8 cellular contexts compared by ENCODE assay signal in genomic region chr3:37492977-37493471, GRCh38. TPM values are rescaled to one million over a fixed set of nuclear protein-coding genes. Genes with fewer than 3 reads are reported as not detected.
A peak's percentile ranks its signal among the peaks of the same experiment; 100 is the strongest.
DNase-seq lines count a peak whose midpoint lies in the region; ATAC-seq and TF ChIP-seq lines count a peak whose summit lies in the region.

No MANE protein-coding gene starts in this region.

- TF ChIP-seq POLR2A in body of pancreas (IDR thresholded peaks at IDR 0.05): no peak

- DNase-seq in DMS79 (lab: John Stamatoyannopoulos, UW) (peak; percentile 51), NCI-H1092 (lab: John Stamatoyannopoulos, UW) (peak; percentile 41), body of pancreas (no peak), myocyte (ENCODE audit: low read depth) (peak; percentile 23), DMS53 (lab: John Stamatoyannopoulos, UW) (no peak), putamen (ENCODE audit: low spot score) (no peak)
- DNase-seq in activated effector memory CD4-positive, alpha-beta T cell treated with Interleukin-2 at 50 U/mL for 16 hours: no peak

- peak; percentile 50 for ATAC-seq in body of pancreas
- ATAC-seq in HG03095 (IDR thresholded peaks at IDR 0.05; ENCODE audit: unreplicated experiment): no peak

- TF ChIP-seq CTCF in body of pancreas (IDR thresholded peaks at IDR 0.05): no peak

- H3K4me3 ChIP-seq in body of pancreas: no peak overlapping the region

- H3K27ac ChIP-seq in body of pancreas: no peak overlapping the region

- H3K4me1 ChIP-seq in body of pancreas: peaks cover 3% of the 10 kb centered on the region

- 67 to 68% methylated on average over 3 of the region's 3 CpGs for WGBS in body of pancreas, 2 donors

- H3K36me3 ChIP-seq in body of pancreas (replicated peaks in 1 of 2; ENCODE audit: insufficient read depth in 1 of 2, low read depth in 2 of 2): no peaks in the 10 kb centered on the region

- peaks cover 0 to 6% (median 0%) of the 10 kb centered on the region in 3 donors for H3K9me3 ChIP-seq in body of pancreas

- intact Hi-C loops in body of pancreas (cut with DNase I): no loop called here

- no peaks in the 10 kb centered on the region for H3K27me3 ChIP-seq in body of pancreas

RNA-seq across cellular contexts. Expression of gene ITGA9, which starts 41.1 kb away (rescaled TPM):
- total RNA-seq in body of pancreas: 1 to 10 TPM; 3.4 to 5.6 TPM
- total RNA-seq in myocyte: not detected in 2 replicates
- polyA plus RNA-seq in myocyte (2012): 0.29 TPM

Comparison
In these comparisons a context has a peak if more than half of its experiments do, and no peak if none do; other contexts are left out.
1. DNase-seq: peak in DMS79 (single experiment), NCI-H1092 (single experiment) and myocyte (single experiment); none in body of pancreas (0 of 4), DMS53 (single experiment), putamen (single experiment) and activated effector memory CD4-positive, alpha-beta T cell treated with Interleukin-2 at 50 U/mL for 16 hours (single experiment).